8 cellular contexts compared by ENCODE assay signal in the genomic region with DNA sequence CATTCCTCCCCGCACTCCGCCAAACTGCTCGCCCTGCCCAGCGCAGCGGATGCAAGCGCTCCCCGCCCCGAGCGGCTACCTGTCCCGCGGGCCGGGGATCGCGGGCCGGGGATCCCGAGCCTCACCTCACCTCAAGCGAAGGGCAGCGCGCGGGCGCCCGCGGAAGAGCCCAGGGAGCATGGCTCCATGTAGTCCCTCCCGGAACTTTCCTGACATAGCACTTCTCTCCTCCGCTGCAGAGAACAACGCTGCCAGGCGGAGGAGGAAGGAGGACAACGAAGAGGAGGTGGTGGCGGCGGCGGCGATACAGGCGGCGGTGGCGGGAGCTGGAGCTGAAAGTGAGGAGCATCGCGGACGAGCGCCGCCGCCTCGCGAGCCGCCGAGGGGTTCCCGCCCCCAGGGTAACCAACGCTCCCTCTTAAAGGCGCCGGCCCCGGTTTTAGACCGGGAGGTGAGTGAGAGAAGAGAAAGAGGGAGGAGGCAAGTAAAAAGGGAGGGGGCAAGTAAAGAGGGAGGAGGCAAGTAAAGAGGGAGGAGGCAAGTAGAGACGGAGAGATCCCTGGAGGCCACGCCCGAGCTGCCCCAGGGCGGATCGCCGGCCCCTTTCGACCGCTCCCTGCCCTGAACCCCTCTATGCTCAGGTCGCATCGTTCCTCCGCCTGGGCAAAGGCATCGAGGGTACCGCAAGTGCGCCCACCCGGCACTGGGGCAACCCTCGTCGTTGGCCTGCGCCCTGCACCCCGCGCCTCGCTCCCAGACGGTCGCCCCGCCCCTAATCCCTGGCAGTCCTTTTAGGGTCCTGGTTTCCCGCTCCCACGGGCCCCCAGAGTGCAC. TPM values are rescaled to one million over a fixed set of nuclear protein-coding genes. Genes with fewer than 3 reads are reported as not detected.
DNase-seq lines count a peak whose midpoint lies in the region; ATAC-seq and TF ChIP-seq lines count a peak whose summit lies in the region.

A gene with protein sequence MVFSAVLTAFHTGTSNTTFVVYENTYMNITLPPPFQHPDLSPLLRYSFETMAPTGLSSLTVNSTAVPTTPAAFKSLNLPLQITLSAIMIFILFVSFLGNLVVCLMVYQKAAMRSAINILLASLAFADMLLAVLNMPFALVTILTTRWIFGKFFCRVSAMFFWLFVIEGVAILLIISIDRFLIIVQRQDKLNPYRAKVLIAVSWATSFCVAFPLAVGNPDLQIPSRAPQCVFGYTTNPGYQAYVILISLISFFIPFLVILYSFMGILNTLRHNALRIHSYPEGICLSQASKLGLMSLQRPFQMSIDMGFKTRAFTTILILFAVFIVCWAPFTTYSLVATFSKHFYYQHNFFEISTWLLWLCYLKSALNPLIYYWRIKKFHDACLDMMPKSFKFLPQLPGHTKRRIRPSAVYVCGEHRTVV (minus strand): TSS at position 340 of the 834 bp plus-strand sequence. CDS start 37,746 bp downstream, outside the sequence.

- peak within 1 kb of the TSS; percentile 42 for H3K27ac Mint-ChIP-seq in activated naive CD8-positive, alpha-beta T cell

- H3K9ac ChIP-seq in ES-I3 (ENCODE audit: low read depth, low read length) (peak within 1 kb of the TSS; percentile 86), KMS-11 (peak within 1 kb of the TSS; percentile 73; the same call in 1 of the 2 replicates)

- peak within 1 kb of the TSS; percentile 86 for H3K4me3 Mint-ChIP-seq in activated naive CD8-positive, alpha-beta T cell

- peak in 1 of 2 donors; percentile 24 for TF ChIP-seq POLR2A in heart left ventricle (IDR thresholded peaks at IDR 0.05)

- DNase-seq in SK-MEL-5 (ENCODE audit: low read depth, low spot score) (peak; percentile 84), heart left ventricle (peak; percentile 45 to 82 (median 59)), posterior cingulate gyrus (peak; percentile 44 to 97 (median 72)), ureter (ENCODE audit: low spot score) (peak; percentile 64)

- H3K27me3 Mint-ChIP-seq in activated naive CD8-positive, alpha-beta T cell: peaks cover 41% of the 10 kb centered on the region

- intact Hi-C loops in heart left ventricle (cut with DNase I): loop anchor here in 1 of 10 donors (5.0 kb wide), 1 partner anchor 60 kb away; a partner anchor contains a TSS
- intact Hi-C loops in posterior cingulate gyrus (cut with DNase I): no loop called here

- H3K9me3 ChIP-seq in ES-I3 (ENCODE audit: control insufficient read depth, insufficient read depth, low read length): no peaks in the 10 kb centered on the region
- no peaks in the 10 kb centered on the region for H3K9me3 ChIP-seq in heart left ventricle

- H2AFZ ChIP-seq in KMS-11 (ENCODE audit: low read depth): peak within 1 kb of the TSS; percentile 75

- H3K27ac ChIP-seq in KMS-11 (peak within 1 kb of the TSS; percentile 61), heart left ventricle (peak within 1 kb of the TSS in 7 of 12 donors; percentile 23 to 55 (median 33))

- no peak for TF ChIP-seq CTCF in KMS-11 (conservative IDR thresholded peaks at IDR 0.05; ENCODE audit: low read depth, low read length)
- no peak for TF ChIP-seq CTCF in heart left ventricle (IDR thresholded peaks at IDR 0.05)

- no peaks in the 10 kb centered on the region for H3K36me3 Mint-ChIP-seq in activated naive CD8-positive, alpha-beta T cell

- 0 to 1% (median 0%) methylated on average over 54 to 77 of the region's 77 CpGs for WGBS in heart left ventricle, 4 donors

- in situ Hi-C loops in SK-MEL-5 (cut with HindIII; ENCODE audit: low pct_unique_long_range_greater_than_20kb, low sequenced_read_pairs): no loop called here

- H3K27me3 ChIP-seq in KMS-11 (ENCODE audit: insufficient read depth, low read depth): no peaks in the 10 kb centered on the region
- peaks cover 0 to 11% (median 0%) of the 10 kb centered on the region in 9 donors for H3K27me3 ChIP-seq in heart left ventricle

- H3K4me2 ChIP-seq in KMS-11: peak within 1 kb of the TSS; percentile 77

- H3K36me3 ChIP-seq in ES-I3 (ENCODE audit: insufficient read depth, low read length) (no peaks in the 10 kb centered on the region), KMS-11 (ENCODE audit: insufficient read depth) (no peaks in the 10 kb centered on the region), heart left ventricle (no peaks in the 10 kb centered on the region)

- H4K20me1 ChIP-seq in KMS-11 (ENCODE audit: insufficient read depth): no peaks in the 10 kb centered on the region; the same call in 1 of the 2 replicates

- H3K9me3 Mint-ChIP-seq in activated naive CD8-positive, alpha-beta T cell (ENCODE audit: low read depth): no peaks in the 10 kb centered on the region

- peaks cover 16% of the 10 kb centered on the region for H3K4me1 Mint-ChIP-seq in activated naive CD8-positive, alpha-beta T cell (ENCODE audit: low read depth)

- ATAC-seq in GM21825 (IDR thresholded peaks at IDR 0.05; ENCODE audit: unreplicated experiment) (peak; percentile 92), heart left ventricle (peak; percentile 60 to 94 (median 89))

- peaks cover 48% of the 10 kb centered on the region for H3K79me2 ChIP-seq in KMS-11 (ENCODE audit: insufficient read depth, low read depth)

- H3K4me3 ChIP-seq in KMS-11 (IDR thresholded peaks at IDR 0.05; ENCODE audit: insufficient read depth, low read depth, low read length) (no peak within 1 kb of the TSS), heart left ventricle (peak within 1 kb of the TSS; percentile 49 to 92 (median 76))

- H3K4me1 ChIP-seq in ES-I3 (ENCODE audit: insufficient read depth, low read length) (peaks cover 6% of the 10 kb centered on the region; the same call in 1 of the 2 replicates), KMS-11 (ENCODE audit: low read depth, poor library complexity, severe bottlenecking) (peaks cover 29% of the 10 kb centered on the region), heart left ventricle (peaks cover 0 to 19% (median 4%) of the 10 kb centered on the region in 12 donors)

RNA-seq across cellular contexts. Expression of the gene that starts here (rescaled TPM):
- total RNA-seq in SK-MEL-5 (2014; rRNA removed; shearing (Covaris generic)): 1.3 and 1.6 TPM in 2 replicates
- 1.1 and 1.7 TPM in 2 replicates for polyA plus RNA-seq in SK-MEL-5 (2015; cell fraction: cytosol; rRNA removed)
- 3.7 and 5.0 TPM in 2 replicates for polyA plus RNA-seq in SK-MEL-5 (2015; cell fraction: nucleus; rRNA removed)
- total RNA-seq in heart left ventricle (1 to 10 TPM in 5 of 9 donors, under 1 TPM in 4; 0.31 to 2.7 (median 1.2) TPM), ureter (1.4 TPM)
- under 1 TPM; 0.14 to 0.34 TPM for polyA plus RNA-seq in heart left ventricle
